Comparison of ENCODE assay signal across 8 cellular contexts in genomic region chr22:21643533-21644357, GRCh38. TPM values are rescaled to one million over a fixed set of nuclear protein-coding genes. Genes with fewer than 3 reads are reported as not detected.
A peak's percentile ranks its signal among the peaks of the same experiment; 100 is the strongest.
DNase-seq lines count a peak whose midpoint lies in the region; ATAC-seq and TF ChIP-seq lines count a peak whose summit lies in the region.

No MANE protein-coding gene starts in this region.

- CTCF ChIA-PET in activated CD8-positive, alpha-beta T cell treated with anti-CD3 and anti-CD28 coated beads for 36 hours (lab: Charles Lee), result interaction anchor here (0.7 to 3.7 kb wide), 17 partner anchors 9 to 75 kb away, joined by 3 to 78 read pairs (median 7); partner anchors contain the start of genes CCDC116, PPIL2 and YDJC

- POLR2A ChIA-PET in activated CD8-positive, alpha-beta T cell treated with anti-CD3 and anti-CD28 coated beads for 36 hours (lab: Charles Lee), result interaction anchor here (0.7 to 4.1 kb wide), 10 partner anchors 9 to 75 kb away, joined by 3 to 98 read pairs (median 5); partner anchors contain the start of genes CCDC116, PPIL2 and YDJC

- no peak overlapping the region for H3K27ac Mint-ChIP-seq in activated CD8-positive, alpha-beta T cell treated with anti-CD3 and anti-CD28 coated beads for 36 hours

- H3K36me3 ChIP-seq in liver (ENCODE audit: control insufficient read depth in 4 of 4, insufficient read depth in 3 of 4, low read depth in 1 of 4, low read length in 3 of 4), result peaks cover 0 to 8% (median 3%) of the 10 kb centered on the region in 4 donors

- no peak for TF ChIP-seq RAD21 in liver (IDR thresholded peaks at IDR 0.05)

- no peaks in the 10 kb centered on the region for H3K27me3 Mint-ChIP-seq in activated CD8-positive, alpha-beta T cell treated with anti-CD3 and anti-CD28 coated beads for 36 hours

- H3K27me3 ChIP-seq in liver (ENCODE audit: control insufficient read depth in 4 of 4, insufficient read depth in 4 of 4, low read length in 3 of 4), result no peaks in the 10 kb centered on the region

- no peak overlapping the region for H3K27ac ChIP-seq in liver (ENCODE audit: low read depth in 1 of 2, low read length in 2 of 2)

- ATAC-seq in activated CD8-positive, alpha-beta T cell treated with anti-CD3 and anti-CD28 coated beads for 36 hours, result no peak
- ATAC-seq in GM18873 (IDR thresholded peaks at IDR 0.05; ENCODE audit: low FRiP score, unreplicated experiment) (no peak), HG03139 (IDR thresholded peaks at IDR 0.05; ENCODE audit: unreplicated experiment) (no peak)

- peaks cover 26% of the 10 kb centered on the region for H3K4me1 Mint-ChIP-seq in activated CD8-positive, alpha-beta T cell treated with anti-CD3 and anti-CD28 coated beads for 36 hours (ENCODE audit: low read depth)

- DNase-seq in AG09309 (ENCODE audit: low read depth) (no peak), GM13977 (ENCODE audit: low spot score) (no peak), LoVo (ENCODE audit: low spot score) (no peak), SW 1271 (lab: John Stamatoyannopoulos, UW) (no peak)
- peak; percentile 47 for DNase-seq in activated CD8-positive, alpha-beta T cell treated with anti-CD3 and anti-CD28 coated beads for 36 hours

- no peaks in the 10 kb centered on the region for H3K9me3 ChIP-seq in liver (ENCODE audit: control insufficient read depth in 4 of 4, low read length in 3 of 4)

- H3K4me3 Mint-ChIP-seq in activated CD8-positive, alpha-beta T cell treated with anti-CD3 and anti-CD28 coated beads for 36 hours, result peak overlapping the region; percentile 89

- in situ Hi-C loops in GM13977 (cut with MboI; ENCODE audit: low pct_unique_long_range_greater_than_20kb, low sequenced_read_pairs, unreplicated experiment), result no loop called here

- H3K9ac ChIP-seq in liver (ENCODE audit: low read depth in 1 of 2, low read length in 2 of 2), result no peak overlapping the region

- intact Hi-C loops in activated CD8-positive, alpha-beta T cell treated with anti-CD3 and anti-CD28 coated beads for 36 hours (cut with micrococcal nuclease), result no loop called here

- TF ChIP-seq CTCF in AG09309 (IDR thresholded peaks at IDR 0.05; ENCODE audit: control insufficient read depth, insufficient read depth, low read depth, low read length, missing control alignments), result peak; percentile 14
- peak; percentile 33 for TF ChIP-seq CTCF in GM13977 (IDR thresholded peaks at IDR 0.05; ENCODE audit: extremely low read depth, insufficient read depth, missing control alignments)
- TF ChIP-seq CTCF in activated CD8-positive, alpha-beta T cell treated with anti-CD3 and anti-CD28 coated beads for 36 hours (IDR thresholded peaks at IDR 0.05), result no peak
- no peak for TF ChIP-seq CTCF in liver (IDR thresholded peaks at IDR 0.05; ENCODE audit: low read depth, low read length, missing input control)

- H3K4me3 ChIP-seq in AG09309 (ENCODE audit: control insufficient read depth, low read depth, low read length) (no peak overlapping the region; the same call in 1 of the 2 replicates), liver (ENCODE audit: low read depth in 1 of 3, low read length in 3 of 3) (peak overlapping the region in 2 of 3 donors; percentile 81 to 88)

- WGBS in liver, result 91% methylated on average over 22 of the region's 22 CpGs

- peaks cover 27% of the 10 kb centered on the region for H3K36me3 Mint-ChIP-seq in activated CD8-positive, alpha-beta T cell treated with anti-CD3 and anti-CD28 coated beads for 36 hours (ENCODE audit: low read depth)

- H3K9me3 Mint-ChIP-seq in activated CD8-positive, alpha-beta T cell treated with anti-CD3 and anti-CD28 coated beads for 36 hours, result no peaks in the 10 kb centered on the region

- peaks cover 8 to 22% (median 13%) of the 10 kb centered on the region in 4 donors for H3K4me1 ChIP-seq in liver (ENCODE audit: control insufficient read depth in 4 of 4, insufficient read depth in 4 of 4, low read length in 3 of 4)

TF ChIP-seq in liver, 16 proteins besides CTCF, POLR2A, EP300 and RAD21:
- TF ChIP-seq NR2F2 (IDR thresholded peaks at IDR 0.05) (no peak), JUND (IDR thresholded peaks at IDR 0.05) (no peak), SP1 (IDR thresholded peaks at IDR 0.05) (no peak), HNF4G (IDR thresholded peaks at IDR 0.05) (no peak), REST (IDR thresholded peaks at IDR 0.05) (no peak), ATF3 (IDR thresholded peaks at IDR 0.05) (no peak)

RNA-seq across cellular contexts. Expression of gene SDF2L1, which starts 1.6 kb away (rescaled TPM):
- 10 to 100 TPM; 38.6 to 41.3 TPM for total RNA-seq in activated CD8-positive, alpha-beta T cell treated with anti-CD3 and anti-CD28 coated beads for 36 hours
- total RNA-seq in liver, result 100 to 1,000 TPM in 1 of 2 donors, 10 to 100 TPM in 1; 44.8 to 121 TPM
- polyA plus RNA-seq in liver, result 100 to 1,000 TPM in 1 of 2 donors, 10 to 100 TPM in 1; 36.3 to 173 TPM

RNA-seq across cellular contexts. Expression of gene CCDC116, which starts 11.2 kb away (rescaled TPM):
- under 1 TPM in 1 of 2 experiments, not detected in 1; 0.45 TPM for total RNA-seq in activated CD8-positive, alpha-beta T cell treated with anti-CD3 and anti-CD28 coated beads for 36 hours
- under 1 TPM; 0.05 to 0.08 TPM for total RNA-seq in liver
- polyA plus RNA-seq in liver, result under 1 TPM in 1 of 2 donors, not detected in 1; 0.05 TPM

RNA-seq across cellular contexts. Expression of gene YDJC, which starts 13.9 kb away (rescaled TPM):
- total RNA-seq in activated CD8-positive, alpha-beta T cell treated with anti-CD3 and anti-CD28 coated beads for 36 hours, result 10 to 100 TPM; 60.1 to 64.9 TPM
- total RNA-seq in liver, result 1 to 10 TPM; 8.0 to 8.5 TPM
- 10 to 100 TPM in 1 of 2 donors, 1 to 10 TPM in 1; 8.0 to 18.7 TPM for polyA plus RNA-seq in liver

RNA-seq across cellular contexts. Expression of gene PPIL2, which starts 22.1 kb away (rescaled TPM):
- total RNA-seq in activated CD8-positive, alpha-beta T cell treated with anti-CD3 and anti-CD28 coated beads for 36 hours, result 10 to 100 TPM; 41.5 to 42.5 TPM
- total RNA-seq in liver, result 10 to 100 TPM; 19.5 to 26.7 TPM
- polyA plus RNA-seq in liver, result 10 to 100 TPM; 12.4 to 15.5 TPM

Comparison
In these comparisons a context has a peak if more than half of its experiments do, and no peak if none do; other contexts are left out.
1. CTCF ChIP-seq: peak in AG09309 (single experiment) and GM13977 (single experiment); none in activated CD8-positive, alpha-beta T cell treated with anti-CD3 and anti-CD28 coated beads for 36 hours (single experiment) and liver (single experiment).
2. RNA of gene YDJC, which starts 13.9 kb away (total RNA-seq): 60.1 to 64.9 TPM in activated CD8-positive, alpha-beta T cell treated with anti-CD3 and anti-CD28 coated beads for 36 hours; 8.0 to 8.5 TPM in liver; every median in the first group is over 4 times any median in the second.